Comparison of ENCODE assay signal across 9 cellular contexts in genomic region chr22:21102659-21103267, GRCh38. TPM values are rescaled to one million over a fixed set of nuclear protein-coding genes. Genes with fewer than 3 reads are reported as not detected.
DNase-seq lines count a peak whose midpoint lies in the region; ATAC-seq lines count a peak whose summit lies in the region.
"Had no signal": no experiment of that assay in that cellular context is flagged by ENCODE, and none has a peak within 500 bp of the region (broad histone marks: within the 10 kb centered on the region; RNA-seq: fewer than 3 reads in every experiment).

No MANE protein-coding gene starts in this region.

- H3K27ac ChIP-seq in naive thymus-derived CD4-positive, alpha-beta T cell (ENCODE audit: low read depth, low read length): no peak overlapping the region

- POLR2A ChIA-PET in naive thymus-derived CD4-positive, alpha-beta T cell (lab: Charles Lee): no interaction called here

- H3K36me3 Mint-ChIP-seq in naive thymus-derived CD4-positive, alpha-beta T cell: no peaks in the 10 kb centered on the region
- H3K36me3 Mint-ChIP-seq in stimulated activated effector memory CD8-positive, alpha-beta T cell treated with anti-CD3 and anti-CD28 coated beads, Interleukin-12 subunit alpha, Interleukin-12 subunit beta, amount 100 ng/mL, for 72 hours: no peaks in the 10 kb centered on the region

- CTCF ChIA-PET in naive thymus-derived CD4-positive, alpha-beta T cell (lab: Charles Lee): interaction anchor here (0.6 to 1.2 kb wide), 4 partner anchors 13 to 1505 kb away, joined by 3 to 5 read pairs (median 4); no protein-coding TSS in a partner anchor

- no peak overlapping the region for H3K9ac ChIP-seq in NT2/D1 (ENCODE audit: insufficient read length, low read depth)

- H3K27me3 ChIP-seq in NT2/D1 (ENCODE audit: insufficient read depth, insufficient read length): no peaks in the 10 kb centered on the region
- H3K27me3 ChIP-seq in naive thymus-derived CD4-positive, alpha-beta T cell (ENCODE audit: control insufficient read depth in 2 of 2, insufficient read depth in 2 of 2, low read length in 2 of 2): no peaks in the 10 kb centered on the region

- H3K4me1 Mint-ChIP-seq in naive thymus-derived CD4-positive, alpha-beta T cell: peaks cover 5 to 14% (median 8%) of the 10 kb centered on the region in 7 donors
- H3K4me1 Mint-ChIP-seq in stimulated activated effector memory CD8-positive, alpha-beta T cell treated with anti-CD3 and anti-CD28 coated beads, Interleukin-12 subunit alpha, Interleukin-12 subunit beta, amount 100 ng/mL, for 72 hours: peaks cover 8% of the 10 kb centered on the region

- H3K4me1 ChIP-seq in NT2/D1 (ENCODE audit: insufficient read depth, insufficient read length): no peaks in the 10 kb centered on the region
- peaks cover 0 to 5% of the 10 kb centered on the region in 2 donors for H3K4me1 ChIP-seq in naive thymus-derived CD4-positive, alpha-beta T cell (ENCODE audit: control insufficient read depth in 2 of 2, insufficient read depth in 2 of 2, low read length in 2 of 2)

- intact Hi-C loops in naive thymus-derived CD4-positive, alpha-beta T cell (cut with micrococcal nuclease): no loop called here

- H3K4me3 Mint-ChIP-seq in naive thymus-derived CD4-positive, alpha-beta T cell: peak overlapping the region in 6 of 10 donors; percentile 0 to 62 (median 40)
- peak overlapping the region; percentile 38 for H3K4me3 Mint-ChIP-seq in stimulated activated effector memory CD8-positive, alpha-beta T cell treated with anti-CD3 and anti-CD28 coated beads, Interleukin-12 subunit alpha, Interleukin-12 subunit beta, amount 100 ng/mL, for 72 hours
- H3K4me3 Mint-ChIP-seq: T-helper 1 cell treated with Interleukin-12 subunit alpha and Interleukin-12 subunit beta and Interleukin-4 antibody, amounts not matched to agents 30 μg/mL and 1 μg/mL, for 36 hours had no signal

- no peaks in the 10 kb centered on the region for H3K36me3 ChIP-seq in NT2/D1 (ENCODE audit: insufficient read depth, insufficient read length, low read length)
- no peaks in the 10 kb centered on the region for H3K36me3 ChIP-seq in naive thymus-derived CD4-positive, alpha-beta T cell (ENCODE audit: control insufficient read depth in 2 of 3, insufficient read depth in 3 of 3, low read length in 3 of 3)

- H3K27ac Mint-ChIP-seq in naive thymus-derived CD4-positive, alpha-beta T cell: peak overlapping the region in 1 of 9 donors; percentile 52
- H3K27ac Mint-ChIP-seq in stimulated activated effector memory CD8-positive, alpha-beta T cell treated with anti-CD3 and anti-CD28 coated beads, Interleukin-12 subunit alpha, Interleukin-12 subunit beta, amount 100 ng/mL, for 72 hours: no peak overlapping the region
- H3K27ac Mint-ChIP-seq: T-helper 1 cell treated with Interleukin-12 subunit alpha and Interleukin-12 subunit beta and Interleukin-4 antibody, amounts not matched to agents 30 μg/mL and 1 μg/mL, for 36 hours had no signal

- peaks cover 0 to 36% (median 12%) of the 10 kb centered on the region in 5 donors for H3K27me3 Mint-ChIP-seq in naive thymus-derived CD4-positive, alpha-beta T cell

- H3K4me3 ChIP-seq in NT2/D1 (ENCODE audit: insufficient read length, low read depth): no peak overlapping the region
- no peak overlapping the region for H3K4me3 ChIP-seq in naive thymus-derived CD4-positive, alpha-beta T cell (ENCODE audit: low read length)

- H3K9me3 Mint-ChIP-seq in naive thymus-derived CD4-positive, alpha-beta T cell: no peaks in the 10 kb centered on the region
- H3K9me3 Mint-ChIP-seq in stimulated activated effector memory CD8-positive, alpha-beta T cell treated with anti-CD3 and anti-CD28 coated beads, Interleukin-12 subunit alpha, Interleukin-12 subunit beta, amount 100 ng/mL, for 72 hours: no peaks in the 10 kb centered on the region
- H3K9me3 Mint-ChIP-seq: T-helper 1 cell treated with Interleukin-12 subunit alpha and Interleukin-12 subunit beta and Interleukin-4 antibody, amounts not matched to agents 30 μg/mL and 1 μg/mL, for 36 hours had no signal

- no peaks in the 10 kb centered on the region for H3K9me3 ChIP-seq in NT2/D1 (ENCODE audit: insufficient read depth, low read length)
- no peaks in the 10 kb centered on the region for H3K9me3 ChIP-seq in naive thymus-derived CD4-positive, alpha-beta T cell (ENCODE audit: control insufficient read depth in 2 of 3, low read length in 3 of 3)

- DNase-seq in COLO668 (lab: John Stamatoyannopoulos, UW; ENCODE audit: unreplicated experiment): peak; percentile 88
- peak; percentile 74 for DNase-seq in NT2/D1 (ENCODE audit: low read depth, low spot score)
- DNase-seq in activated CD8-positive, alpha-beta memory T cell treated with anti-CD3 and anti-CD28 coated beads, Interleukin-2, amount 50 U/mL, for 4 hours: peak; percentile 74
- peak; percentile 39 to 82 (median 59) for DNase-seq in naive thymus-derived CD4-positive, alpha-beta T cell
- DNase-seq in stimulated activated effector memory CD8-positive, alpha-beta T cell treated with anti-CD3 and anti-CD28 coated beads, Interleukin-12 subunit alpha, Interleukin-12 subunit beta, amount 100 ng/mL, for 72 hours (ENCODE audit: low spot score in 2 of 2): peak; percentile 74 to 90

- peak; percentile 62 for ATAC-seq in HG03432 (IDR thresholded peaks at IDR 0.05; ENCODE audit: unreplicated experiment)
- peak; percentile 82 for ATAC-seq in esophagus mucosa
- peak; percentile 90 for ATAC-seq in naive thymus-derived CD4-positive, alpha-beta T cell
- ATAC-seq in stimulated activated effector memory CD8-positive, alpha-beta T cell treated with anti-CD3 and anti-CD28 coated beads, Interleukin-12 subunit alpha, Interleukin-12 subunit beta, amount 100 ng/mL, for 72 hours: peak; percentile 97
- ATAC-seq in GM18519 (IDR thresholded peaks at IDR 0.05; ENCODE audit: low FRiP score, unreplicated experiment): no peak

RNA-seq across cellular contexts. Expression of gene LRRC74B, which starts 57.0 kb away (rescaled TPM):
- total RNA-seq in esophagus mucosa: 0.20 TPM
- not detected for total RNA-seq in naive thymus-derived CD4-positive, alpha-beta T cell
- polyA plus RNA-seq in naive thymus-derived CD4-positive, alpha-beta T cell: not detected
